Comparison of ENCODE assay signal across 8 cellular contexts in genomic region chr2:9473985-9474360, GRCh38. TPM values are rescaled to one million over a fixed set of nuclear protein-coding genes. Genes with fewer than 3 reads are reported as not detected.
DNase-seq lines count a peak whose midpoint lies in the region; ATAC-seq, FAIRE-seq and TF ChIP-seq lines count a peak whose summit lies in the region.

No MANE protein-coding gene starts in this region.

- ATAC-seq in HG03280 (IDR thresholded peaks at IDR 0.05; ENCODE audit: unreplicated experiment): peak; percentile 7
- ATAC-seq in mucosa of descending colon: peak; percentile 59

- peak overlapping the region; percentile 80 for H3K27ac Mint-ChIP-seq in activated CD4-positive, alpha-beta memory T cell treated with anti-CD3 and anti-CD28 coated beads, Interleukin-2, amount 10 ng/mL, durations not matched to agents 7 days and 5 days

- H3K36me3 Mint-ChIP-seq in activated CD4-positive, alpha-beta memory T cell treated with anti-CD3 and anti-CD28 coated beads, Interleukin-2, amount 10 ng/mL, durations not matched to agents 7 days and 5 days (ENCODE audit: low read depth): peaks cover 50% of the 10 kb centered on the region

- peak overlapping the region; percentile 74 for H3K4me3 Mint-ChIP-seq in activated CD4-positive, alpha-beta memory T cell treated with anti-CD3 and anti-CD28 coated beads, Interleukin-2, amount 10 ng/mL, durations not matched to agents 7 days and 5 days

- no peaks in the 10 kb centered on the region for H3K9me3 Mint-ChIP-seq in activated CD4-positive, alpha-beta memory T cell treated with anti-CD3 and anti-CD28 coated beads, Interleukin-2, amount 10 ng/mL, durations not matched to agents 7 days and 5 days

- H3K4me1 ChIP-seq in mucosa of descending colon (ENCODE audit: low read depth): peaks cover 19% of the 10 kb centered on the region

- intact Hi-C loops in mucosa of descending colon (cut with DNase I, micrococcal nuclease): no loop called here

- peak overlapping the region; percentile 67 for H3K4me3 ChIP-seq in mucosa of descending colon

- POLR2A ChIA-PET in activated CD4-positive, alpha-beta memory T cell treated with anti-CD3 and anti-CD28 coated beads, Interleukin-2, amount 10 ng/mL, durations not matched to agents 7 days and 5 days (lab: Charles Lee): interaction anchor here (0.6 to 4.6 kb wide), 23 partner anchors 9 to 975 kb away, joined by 3 to 50 read pairs (median 4); partner anchors contain the start of genes ADAM17, CPSF3, ITGB1BP1 and KLF11

- CTCF ChIA-PET in activated CD4-positive, alpha-beta memory T cell treated with anti-CD3 and anti-CD28 coated beads, Interleukin-2, amount 10 ng/mL, durations not matched to agents 7 days and 5 days (lab: Charles Lee): interaction anchor here (0.7 to 1.2 kb wide), 3 partner anchors 76 to 325 kb away, joined by 3 to 6 read pairs (median 4); no protein-coding TSS in a partner anchor

- peak; percentile 56 for DNase-seq in GM19239 (ENCODE audit: insufficient read length, low spot score)
- DNase-seq in activated CD4-positive, alpha-beta memory T cell treated with anti-CD3 and anti-CD28 coated beads, Interleukin-2, amount 10 ng/mL, durations not matched to agents 7 days and 5 days: peak; percentile 71
- peak; percentile 58 for DNase-seq in effector CD4-positive, alpha-beta T cell
- peak; percentile 64 to 79 (median 77) for DNase-seq in mucosa of descending colon
- peak; percentile 27 to 34 for DNase-seq in stimulated activated CD8-positive, alpha-beta memory T cell treated with anti-CD3 and anti-CD28 coated beads, Interleukin-4, amount 100 ng/mL, for 4 hours (ENCODE audit: low read depth in 2 of 2, low spot score in 1 of 2)
- DNase-seq in NCI-H2196 (lab: John Stamatoyannopoulos, UW; ENCODE audit: unreplicated experiment): no peak
- no peak for DNase-seq in NCI-H1436 treated with DMSO at 0.1 percent for 48 hours (lab: John Stamatoyannopoulos, UW)

- no peak for FAIRE-seq in GM19239 (lab: Jason Lieb, UNC)

- no peaks in the 10 kb centered on the region for H3K9me3 ChIP-seq in mucosa of descending colon

- no peaks in the 10 kb centered on the region for H3K27me3 Mint-ChIP-seq in activated CD4-positive, alpha-beta memory T cell treated with anti-CD3 and anti-CD28 coated beads, Interleukin-2, amount 10 ng/mL, durations not matched to agents 7 days and 5 days

- TF ChIP-seq CTCF in mucosa of descending colon (IDR thresholded peaks at IDR 0.05): no peak

- H3K36me3 ChIP-seq in mucosa of descending colon (ENCODE audit: low read depth): no peaks in the 10 kb centered on the region

- peaks cover 49% of the 10 kb centered on the region for H3K4me1 Mint-ChIP-seq in activated CD4-positive, alpha-beta memory T cell treated with anti-CD3 and anti-CD28 coated beads, Interleukin-2, amount 10 ng/mL, durations not matched to agents 7 days and 5 days

RNA-seq across cellular contexts. Expression of gene IAH1, which starts 0.4 kb away (rescaled TPM):
- total RNA-seq in activated CD4-positive, alpha-beta memory T cell treated with anti-CD3 and anti-CD28 coated beads, Interleukin-2, amount 10 ng/mL, durations not matched to agents 7 days and 5 days: 10 to 100 TPM; 69.2 to 79.0 TPM
- total RNA-seq in mucosa of descending colon: 10 to 100 TPM; 36.9 to 58.4 (median 49.3) TPM

RNA-seq across cellular contexts. Expression of gene CPSF3, which starts 50.5 kb away (rescaled TPM):
- total RNA-seq in activated CD4-positive, alpha-beta memory T cell treated with anti-CD3 and anti-CD28 coated beads, Interleukin-2, amount 10 ng/mL, durations not matched to agents 7 days and 5 days: 10 to 100 TPM; 49.7 to 51.7 TPM
- total RNA-seq in mucosa of descending colon: 10 to 100 TPM; 20.0 to 26.2 (median 20.9) TPM

RNA-seq across cellular contexts. Expression of gene ITGB1BP1, which starts 50.6 kb away (rescaled TPM):
- 100 to 1,000 TPM; 112 to 119 TPM for total RNA-seq in activated CD4-positive, alpha-beta memory T cell treated with anti-CD3 and anti-CD28 coated beads, Interleukin-2, amount 10 ng/mL, durations not matched to agents 7 days and 5 days
- 10 to 100 TPM; 34.7 to 78.3 (median 41.0) TPM for total RNA-seq in mucosa of descending colon

Comparison
In these comparisons a context has a peak if more than half of its experiments do, and no peak if none do; other contexts are left out.
1. DNase-seq: peak in GM19239 (single experiment), activated CD4-positive, alpha-beta memory T cell treated with anti-CD3 and anti-CD28 coated beads, Interleukin-2, amount 10 ng/mL, durations not matched to agents 7 days and 5 days (single experiment), effector CD4-positive, alpha-beta T cell (single experiment), mucosa of descending colon (3 of 3) and stimulated activated CD8-positive, alpha-beta memory T cell treated with anti-CD3 and anti-CD28 coated beads, Interleukin-4, amount 100 ng/mL, for 4 hours (2 of 2); none in NCI-H2196 (single experiment) and NCI-H1436 treated with DMSO at 0.1 percent for 48 hours (single experiment).